In genomic region chr19:54029930-54030490, GRCh38 we compare ENCODE assay signal across 8 cellular contexts. TPM values are rescaled to one million over a fixed set of nuclear protein-coding genes. Genes with fewer than 3 reads are reported as not detected.
DNase-seq lines count a peak whose midpoint lies in the region; ATAC-seq and TF ChIP-seq lines count a peak whose summit lies in the region.

No MANE protein-coding gene starts in this region.

- no peaks in the 10 kb centered on the region for H3K36me3 Mint-ChIP-seq in type B pancreatic cell

- TF ChIP-seq POLR2A in esophagus squamous epithelium (IDR thresholded peaks at IDR 0.05) = no peak

- H3K27me3 ChIP-seq in heart right ventricle (peaks cover 0 to 30% (median 16%) of the 10 kb centered on the region in 7 donors), esophagus squamous epithelium (peaks cover 0 to 53% (median 0%) of the 10 kb centered on the region in 4 donors), neutrophil (peaks cover 26% of the 10 kb centered on the region)

- H3K4me1 ChIP-seq in heart right ventricle (peaks cover 0 to 8% (median 0%) of the 10 kb centered on the region in 9 donors), esophagus squamous epithelium (no peaks in the 10 kb centered on the region), neutrophil (ENCODE audit: control insufficient read depth in 1 of 2, insufficient read depth in 1 of 2, low read depth in 1 of 2, low read length in 1 of 2) (peaks cover 16% of the 10 kb centered on the region in 2 experiments)

- peak in 2 of 8 donors; percentile 38 to 49 for ATAC-seq in heart right ventricle
- ATAC-seq in Right ventricle myocardium superior (ENCODE audit: poor library complexity) = no peak
- no peak for ATAC-seq in GM19452 (IDR thresholded peaks at IDR 0.05; ENCODE audit: unreplicated experiment)

- H3K4me1 Mint-ChIP-seq in type B pancreatic cell (ENCODE audit: unreplicated experiment) = no peaks in the 10 kb centered on the region

- no peak overlapping the region for H3K27ac ChIP-seq in heart right ventricle
- H3K27ac ChIP-seq in esophagus squamous epithelium = no peak overlapping the region
- no peak overlapping the region for H3K27ac ChIP-seq in neutrophil

- H3K4me3 ChIP-seq in heart right ventricle (no peak overlapping the region), esophagus squamous epithelium (no peak overlapping the region), neutrophil (ENCODE audit: low read depth in 1 of 2, low read length in 1 of 2) (no peak overlapping the region)

- no peak overlapping the region for H3K4me3 Mint-ChIP-seq in type B pancreatic cell

- intact Hi-C loops in heart right ventricle (cut with DNase I) (loop anchor here in 6 of 10 donors (1.0 to 10.0 kb wide), 6 partner anchors 185 to 238 kb away; no protein-coding TSS in a partner anchor), Right ventricle myocardium superior (cut with DNase I) (no loop called here), esophagus squamous epithelium (cut with DNase I) (loop anchor here (5.0 to 10.0 kb wide), 2 partner anchors 128 to 185 kb away; no protein-coding TSS in a partner anchor)

- peaks cover 17% of the 10 kb centered on the region for H3K27me3 Mint-ChIP-seq in type B pancreatic cell

- DNase-seq in heart right ventricle (peak; percentile 28 to 34), Right ventricle myocardium superior (no peak), NCI-H69 (lab: John Stamatoyannopoulos, UW) (peak; percentile 78), esophagus squamous epithelium (lab: John Stamatoyannopoulos, UW) (no peak), type B pancreatic cell (ENCODE audit: extremely low spot score, unreplicated experiment) (no peak)
- DNase-seq in activated CD8-positive, alpha-beta memory T cell treated with anti-CD3 and anti-CD28 coated beads, Interleukin-2, amount 50 U/mL, for 48 hours = peak; percentile 76

- no peak overlapping the region for H3K27ac Mint-ChIP-seq in type B pancreatic cell

- H3K9me3 Mint-ChIP-seq in type B pancreatic cell = no peaks in the 10 kb centered on the region

- no peaks in the 10 kb centered on the region for H3K9me3 ChIP-seq in heart right ventricle
- H3K9me3 ChIP-seq in esophagus squamous epithelium = no peaks in the 10 kb centered on the region
- H3K9me3 ChIP-seq in neutrophil = no peaks in the 10 kb centered on the region

- TF ChIP-seq CTCF in heart right ventricle (IDR thresholded peaks at IDR 0.05) (peak in 8 of 9 donors; percentile 35 to 63 (median 57)), esophagus squamous epithelium (IDR thresholded peaks at IDR 0.05) (peak in 4 of 6 experiments; percentile 20 to 52 (median 44)), neutrophil (IDR thresholded peaks at IDR 0.05) (peak; percentile 85), type B pancreatic cell (conservative IDR thresholded peaks at IDR 0.05) (peak; percentile 77)

- WGBS in heart right ventricle, 2 donors = 38 to 45% methylated on average over 9 of the region's 9 CpGs
- 35 to 40% methylated on average over 9 of the region's 9 CpGs for WGBS in esophagus squamous epithelium, 2 donors

- no peaks in the 10 kb centered on the region for H3K36me3 ChIP-seq in heart right ventricle
- no peaks in the 10 kb centered on the region for H3K36me3 ChIP-seq in esophagus squamous epithelium
- no peaks in the 10 kb centered on the region for H3K36me3 ChIP-seq in neutrophil

RNA-seq across cellular contexts. Expression of gene VSTM1, which starts 33.7 kb away (rescaled TPM):
- total RNA-seq in heart right ventricle (under 1 TPM in 2 of 10 donors, not detected in 8; 0.33 to 0.60 TPM), Right ventricle myocardium superior (not detected), esophagus squamous epithelium (not detected), type B pancreatic cell (ENCODE audit: low replicate concordance) (not detected in 2 replicates)
- not detected for polyA plus RNA-seq in heart right ventricle

RNA-seq across cellular contexts. Expression of gene CACNG6, which starts 38.6 kb away (rescaled TPM):
- total RNA-seq in heart right ventricle (not detected), Right ventricle myocardium superior (not detected), esophagus squamous epithelium (1 to 10 TPM in 1 of 4 donors, not detected in 3; 1.4 TPM), type B pancreatic cell (ENCODE audit: low replicate concordance) (0.27 and 0.98 TPM in 2 replicates)
- polyA plus RNA-seq in heart right ventricle = not detected

RNA-seq across cellular contexts. Expression of gene TARM1, which starts 51.2 kb away (rescaled TPM):
- total RNA-seq in heart right ventricle (not detected), Right ventricle myocardium superior (not detected), esophagus squamous epithelium (not detected), type B pancreatic cell (ENCODE audit: low replicate concordance) (not detected in 2 replicates)
- polyA plus RNA-seq in heart right ventricle = not detected

Comparison
In these comparisons a context has a peak if more than half of its experiments do, and no peak if none do; other contexts are left out.
1. DNase-seq: peak in heart right ventricle (2 of 2), NCI-H69 (single experiment) and activated CD8-positive, alpha-beta memory T cell treated with anti-CD3 and anti-CD28 coated beads, Interleukin-2, amount 50 U/mL, for 48 hours (single experiment); none in Right ventricle myocardium superior (single experiment), esophagus squamous epithelium (single experiment) and type B pancreatic cell (single experiment).
2. Peak in every context shown above with its lines, with median percentiles within 50 percentile points of each other: CTCF ChIP-seq.